ENCODE assay signal across 18 cellular contexts in genomic region chr1:248597589-248597988, GRCh38. TPM values are rescaled to one million over a fixed set of nuclear protein-coding genes. Genes with fewer than 3 reads are reported as not detected.
DNase-seq lines count a peak whose midpoint lies in the region; ATAC-seq and TF ChIP-seq lines count a peak whose summit lies in the region.
"Had no signal": no experiment of that assay in that cellular context is flagged by ENCODE, and none has a peak within 500 bp of the region (broad histone marks: within the 10 kb centered on the region; RNA-seq: fewer than 3 reads in every experiment).

Gene OR2T10, minus strand, starts transcription at chr1:248597700. Its CDS starts 3,932 bp downstream, at chr1:248593768.

- H4K20me1 ChIP-seq in BLaER1 treated with 17β-estradiol and CSF1 and Interleukin-3, amounts not matched to agents 10 nM and 100 nM, result no peaks in the 10 kb centered on the region
- no peaks in the 10 kb centered on the region for H4K20me1 ChIP-seq in KMS-11 (ENCODE audit: insufficient read depth)

- DNase-seq in activated CD4-positive, alpha-beta T cell treated with anti-CD3 and anti-CD28 coated beads, Interleukin-2, amount 10 ng/mL, durations not matched to agents 24 days and 14 days, result no peak
- DNase-seq in activated CD4-positive, alpha-beta T cell treated with anti-CD3 and anti-CD28 coated beads, Interleukin-2, amount 10 ng/mL, durations not matched to agents 7 days and 5 days, result no peak
- DNase-seq in myocyte (ENCODE audit: low read depth), result peak; percentile 13
- no peak for DNase-seq in stimulated activated naive CD4-positive, alpha-beta T cell (lab: John Stamatoyannopoulos, UW)
- no peak for DNase-seq in effector memory CD8-positive, alpha-beta T cell
- DNase-seq: ACHN; C1 segment of cervical spinal cord; Calu3; CD4-positive, alpha-beta T cell; DMS 273 treated with DMSO at 0.1 percent for 48 hours; EL; H7 had no signal

- H3K4me3 Mint-ChIP-seq in activated CD4-positive, alpha-beta T cell treated with anti-CD3 and anti-CD28 coated beads, Interleukin-2, amount 10 ng/mL, durations not matched to agents 24 days and 14 days, result no peak within 1 kb of the TSS
- H3K4me3 Mint-ChIP-seq in activated CD4-positive, alpha-beta T cell treated with anti-CD3 and anti-CD28 coated beads, Interleukin-2, amount 10 ng/mL, durations not matched to agents 7 days and 5 days, result no peak within 1 kb of the TSS
- H3K4me3 Mint-ChIP-seq in effector memory CD8-positive, alpha-beta T cell, result no peak within 1 kb of the TSS
- H3K4me3 Mint-ChIP-seq: CD4-positive, alpha-beta T cell; GM23338; IgD-negative memory B cell had no signal

- H3K9me3 ChIP-seq in BLaER1 treated with 17β-estradiol and CSF1 and Interleukin-3, amounts not matched to agents 10 nM and 100 nM (replicated peaks in 1 of 11), result no peaks in the 10 kb centered on the region

- no peak for ATAC-seq in effector memory CD8-positive, alpha-beta T cell (replicated peaks)
- ATAC-seq: GM23338 had no signal

- POLR2A ChIA-PET in activated CD4-positive, alpha-beta T cell treated with anti-CD3 and anti-CD28 coated beads, Interleukin-2, amount 10 ng/mL, durations not matched to agents 7 days and 5 days (lab: Charles Lee), result no interaction called here

- H3K27me3 Mint-ChIP-seq in activated CD4-positive, alpha-beta T cell treated with anti-CD3 and anti-CD28 coated beads, Interleukin-2, amount 10 ng/mL, durations not matched to agents 24 days and 14 days, result no peaks in the 10 kb centered on the region
- H3K27me3 Mint-ChIP-seq in activated CD4-positive, alpha-beta T cell treated with anti-CD3 and anti-CD28 coated beads, Interleukin-2, amount 10 ng/mL, durations not matched to agents 7 days and 5 days, result peaks cover 3% of the 10 kb centered on the region
- H3K27me3 Mint-ChIP-seq in effector memory CD8-positive, alpha-beta T cell, result peaks cover 16 to 23% of the 10 kb centered on the region in 2 donors
- H3K27me3 Mint-ChIP-seq: IgD-negative memory B cell had no signal

- TF ChIP-seq CTCF in KMS-11 (conservative IDR thresholded peaks at IDR 0.05; ENCODE audit: low read depth, low read length), result no peak

- H3K79me2 ChIP-seq in KMS-11 (ENCODE audit: insufficient read depth, low read depth), result no peaks in the 10 kb centered on the region

- H3K4me2 ChIP-seq in BLaER1 treated with 17β-estradiol and CSF1 and Interleukin-3, amounts not matched to agents 10 nM and 100 nM, result peak within 1 kb of the TSS in 7 of 11 experiments; percentile 4 to 41 (median 23); a peak in 10 of 22 replicates
- H3K4me2 ChIP-seq in KMS-11, result no peak within 1 kb of the TSS
- H3K4me2 ChIP-seq: GM23338 had no signal

- peak within 1 kb of the TSS in 2 of 11 experiments; percentile 2 to 40; a peak in 3 of 22 replicates for H3K27ac ChIP-seq in BLaER1 treated with 17β-estradiol and CSF1 and Interleukin-3, amounts not matched to agents 10 nM and 100 nM
- no peak within 1 kb of the TSS for H3K27ac ChIP-seq in KMS-11

- intact Hi-C loops in activated CD4-positive, alpha-beta T cell treated with anti-CD3 and anti-CD28 coated beads, Interleukin-2, amount 10 ng/mL, durations not matched to agents 24 days and 14 days (cut with micrococcal nuclease), result no loop called here

- H3K36me3 Mint-ChIP-seq in activated CD4-positive, alpha-beta T cell treated with anti-CD3 and anti-CD28 coated beads, Interleukin-2, amount 10 ng/mL, durations not matched to agents 24 days and 14 days (ENCODE audit: low read depth), result no peaks in the 10 kb centered on the region
- H3K36me3 Mint-ChIP-seq in activated CD4-positive, alpha-beta T cell treated with anti-CD3 and anti-CD28 coated beads, Interleukin-2, amount 10 ng/mL, durations not matched to agents 7 days and 5 days (ENCODE audit: low read depth), result no peaks in the 10 kb centered on the region
- H3K36me3 Mint-ChIP-seq in effector memory CD8-positive, alpha-beta T cell (ENCODE audit: insufficient read depth), result no peaks in the 10 kb centered on the region
- H3K36me3 Mint-ChIP-seq: IgD-negative memory B cell had no signal

- H3K4me3 ChIP-seq in BLaER1 treated with 17β-estradiol and CSF1 and Interleukin-3, amounts not matched to agents 10 nM and 100 nM, result no peak within 1 kb of the TSS
- no peak within 1 kb of the TSS for H3K4me3 ChIP-seq in KMS-11 (IDR thresholded peaks at IDR 0.05; ENCODE audit: insufficient read depth, low read depth, low read length)
- H3K4me3 ChIP-seq: GM23338 had no signal

- no peaks in the 10 kb centered on the region for H3K36me3 ChIP-seq in BLaER1 treated with 17β-estradiol and CSF1 and Interleukin-3, amounts not matched to agents 10 nM and 100 nM
- H3K36me3 ChIP-seq in KMS-11 (ENCODE audit: insufficient read depth), result no peaks in the 10 kb centered on the region

- H3K9me3 Mint-ChIP-seq in activated CD4-positive, alpha-beta T cell treated with anti-CD3 and anti-CD28 coated beads, Interleukin-2, amount 10 ng/mL, durations not matched to agents 24 days and 14 days, result peaks cover 6% of the 10 kb centered on the region
- no peaks in the 10 kb centered on the region for H3K9me3 Mint-ChIP-seq in activated CD4-positive, alpha-beta T cell treated with anti-CD3 and anti-CD28 coated beads, Interleukin-2, amount 10 ng/mL, durations not matched to agents 7 days and 5 days
- no peaks in the 10 kb centered on the region for H3K9me3 Mint-ChIP-seq in effector memory CD8-positive, alpha-beta T cell
- H3K9me3 Mint-ChIP-seq: CD4-positive, alpha-beta T cell had no signal

- CTCF ChIA-PET in activated CD4-positive, alpha-beta T cell treated with anti-CD3 and anti-CD28 coated beads, Interleukin-2, amount 10 ng/mL, durations not matched to agents 7 days and 5 days (lab: Charles Lee), result no interaction called here

- H3K4me1 ChIP-seq in BLaER1 treated with 17β-estradiol and CSF1 and Interleukin-3, amounts not matched to agents 10 nM and 100 nM, result peaks cover 0 to 11% (median 7%) of the 10 kb centered on the region in 10 experiments; a peak in 11 of 20 replicates
- H3K4me1 ChIP-seq in KMS-11 (ENCODE audit: low read depth, poor library complexity, severe bottlenecking), result peaks cover 10% of the 10 kb centered on the region

- H2AFZ ChIP-seq in KMS-11 (ENCODE audit: low read depth), result peak within 1 kb of the TSS; percentile 34
- H2AFZ ChIP-seq: GM23338 had no signal

- peaks cover 4% of the 10 kb centered on the region for H3K4me1 Mint-ChIP-seq in activated CD4-positive, alpha-beta T cell treated with anti-CD3 and anti-CD28 coated beads, Interleukin-2, amount 10 ng/mL, durations not matched to agents 24 days and 14 days
- peaks cover 5% of the 10 kb centered on the region for H3K4me1 Mint-ChIP-seq in activated CD4-positive, alpha-beta T cell treated with anti-CD3 and anti-CD28 coated beads, Interleukin-2, amount 10 ng/mL, durations not matched to agents 7 days and 5 days
- H3K4me1 Mint-ChIP-seq in effector memory CD8-positive, alpha-beta T cell (ENCODE audit: low read depth in 2 of 2), result no peaks in the 10 kb centered on the region
- H3K4me1 Mint-ChIP-seq: GM23338 had no signal

- H3K9ac ChIP-seq in BLaER1 treated with 17β-estradiol and CSF1 and Interleukin-3, amounts not matched to agents 10 nM and 100 nM, result no peak within 1 kb of the TSS
- H3K9ac ChIP-seq in KMS-11, result no peak within 1 kb of the TSS

- H3K27me3 ChIP-seq in BLaER1 treated with 17β-estradiol and CSF1 and Interleukin-3, amounts not matched to agents 10 nM and 100 nM, result no peaks in the 10 kb centered on the region
- no peaks in the 10 kb centered on the region for H3K27me3 ChIP-seq in KMS-11 (ENCODE audit: insufficient read depth, low read depth)

- H3K27ac Mint-ChIP-seq in activated CD4-positive, alpha-beta T cell treated with anti-CD3 and anti-CD28 coated beads, Interleukin-2, amount 10 ng/mL, durations not matched to agents 24 days and 14 days, result peak within 1 kb of the TSS; percentile 32
- no peak within 1 kb of the TSS for H3K27ac Mint-ChIP-seq in activated CD4-positive, alpha-beta T cell treated with anti-CD3 and anti-CD28 coated beads, Interleukin-2, amount 10 ng/mL, durations not matched to agents 7 days and 5 days
- H3K27ac Mint-ChIP-seq in effector memory CD8-positive, alpha-beta T cell, result no peak within 1 kb of the TSS
- H3K27ac Mint-ChIP-seq: CD4-positive, alpha-beta T cell; GM23338; IgD-negative memory B cell had no signal

RNA-seq across cellular contexts. Expression of gene OR2T10, which starts in this region (rescaled TPM):
- total RNA-seq in activated CD4-positive, alpha-beta T cell treated with anti-CD3 and anti-CD28 coated beads, Interleukin-2, amount 10 ng/mL, durations not matched to agents 24 days and 14 days, result not detected in 2 replicates
- not detected for total RNA-seq in activated CD4-positive, alpha-beta T cell treated with anti-CD3 and anti-CD28 coated beads, Interleukin-2, amount 10 ng/mL, durations not matched to agents 7 days and 5 days
- total RNA-seq in myocyte, result not detected in 2 replicates
- not detected for polyA plus RNA-seq in myocyte (2012)
- total RNA-seq: A172; Calu3; CD4-positive, alpha-beta T cell; GM23338; H7; HT-29 had no signal
- polyA plus RNA-seq: GM23338 had no signal

Comparison
In these comparisons a context has a peak if more than half of its experiments do, and no peak if none do; other contexts are left out.
1. Peak in DNase-seq in myocyte; RNA of the gene not detected or under 1 TPM.